ENCODE assay signal across 18 cellular contexts in genomic region chr10:920450-920849, GRCh38. TPM values are rescaled to one million over a fixed set of nuclear protein-coding genes. Genes with fewer than 3 reads are reported as not detected.
A peak's percentile ranks its signal among the peaks of the same experiment; 100 is the strongest.
DNase-seq lines count a peak whose midpoint lies in the region; ATAC-seq and TF ChIP-seq lines count a peak whose summit lies in the region.
"Had no signal": no experiment of that assay in that cellular context is flagged by ENCODE, and none has a peak within 500 bp of the region (broad histone marks: within the 10 kb centered on the region; RNA-seq: fewer than 3 reads in every experiment).

No MANE protein-coding gene starts in this region.

- H3K36me3 Mint-ChIP-seq in osteocyte (ENCODE audit: unreplicated experiment), result no peaks in the 10 kb centered on the region

- peaks cover 46% of the 10 kb centered on the region for H3F3A ChIP-seq in GM23248 (ENCODE audit: insufficient read depth)

- no peak overlapping the region for H3K4me2 ChIP-seq in GM23248 (ENCODE audit: unreplicated experiment)
- H3K4me2 ChIP-seq: A549 had no signal

- in situ Hi-C loops in GM23248 (cut with MboI), result no loop called here

- H3K4me1 ChIP-seq in GM23248 (ENCODE audit: insufficient read depth) (peaks cover 28% of the 10 kb centered on the region), left ventricle myocardium inferior (peaks cover 56% of the 10 kb centered on the region), SJCRH30 (no peaks in the 10 kb centered on the region)

- no peaks in the 10 kb centered on the region for H3K9me3 Mint-ChIP-seq in osteocyte (ENCODE audit: unreplicated experiment)
- H3K9me3 Mint-ChIP-seq: CD4-positive, alpha-beta T cell; HFFc6 had no signal

- peaks cover 100% of the 10 kb centered on the region for H3K79me2 ChIP-seq in GM23248 (ENCODE audit: insufficient read depth)

- H4K20me1 ChIP-seq in GM23248 (ENCODE audit: insufficient read depth), result peaks cover 52% of the 10 kb centered on the region

- H3K9me3 ChIP-seq in GM23248 (ENCODE audit: low read depth), result no peaks in the 10 kb centered on the region
- no peaks in the 10 kb centered on the region for H3K9me3 ChIP-seq in left ventricle myocardium inferior (replicated peaks)
- H3K9me3 ChIP-seq in SJCRH30 (replicated peaks), result no peaks in the 10 kb centered on the region
- H3K9me3 ChIP-seq: A549, Caco-2 had no signal

- H3K27me3 ChIP-seq in GM23248 (replicated peaks; ENCODE audit: insufficient read depth) (no peaks in the 10 kb centered on the region), left ventricle myocardium inferior (ENCODE audit: low read depth) (no peaks in the 10 kb centered on the region), SJCRH30 (no peaks in the 10 kb centered on the region)

- peak overlapping the region; percentile 5 for H3K27ac ChIP-seq in GM23248
- H3K27ac ChIP-seq in left ventricle myocardium inferior (replicated peaks), result peak overlapping the region; percentile 51
- no peak overlapping the region for H3K27ac ChIP-seq in SJCRH30
- H3K27ac ChIP-seq: 22Rv1, A549, C4-2B, HL-60 had no signal

- H3K9me2 ChIP-seq in GM23248 (ENCODE audit: insufficient read depth), result no peaks in the 10 kb centered on the region

- H3K4me3 ChIP-seq in GM23248 (no peak overlapping the region), left ventricle myocardium inferior (no peak overlapping the region), SJCRH30 (no peak overlapping the region)
- H3K4me3 ChIP-seq: A549 had no signal

- H3K27me3 Mint-ChIP-seq in osteocyte (ENCODE audit: unreplicated experiment), result no peaks in the 10 kb centered on the region
- H3K27me3 Mint-ChIP-seq: CD4-positive, alpha-beta T cell had no signal

- 97 to 98% methylated on average over 3 of the region's 3 CpGs for WGBS in GM23248 (ENCODE audit: low coverage in 1 of 2, low lambda C conversion rate in 2 of 2, missing lambda C conversion rate in 2 of 2), 2 experiments

- H3K4me1 Mint-ChIP-seq in osteocyte (ENCODE audit: unreplicated experiment), result peaks cover 23% of the 10 kb centered on the region

- peak; percentile 42 for ATAC-seq in Right ventricle myocardium inferior
- ATAC-seq: A549, HCT116 had no signal

- no peak overlapping the region for H2AFZ ChIP-seq in GM23248

- H3K27ac Mint-ChIP-seq in osteocyte (ENCODE audit: unreplicated experiment), result no peak overlapping the region
- H3K27ac Mint-ChIP-seq: CD4-positive, alpha-beta T cell had no signal

- H3K36me3 ChIP-seq in GM23248 (ENCODE audit: low read depth) (no peaks in the 10 kb centered on the region), left ventricle myocardium inferior (no peaks in the 10 kb centered on the region), SJCRH30 (peaks cover 9% of the 10 kb centered on the region)

- no peak overlapping the region for H3K9ac ChIP-seq in GM23248

- H3K4me3 Mint-ChIP-seq in osteocyte (ENCODE audit: unreplicated experiment), result no peak overlapping the region
- H3K4me3 Mint-ChIP-seq: CD4-positive, alpha-beta T cell had no signal

- DNase-seq in Right ventricle myocardium inferior (ENCODE audit: missing footprints) (no peak), cardiac septum (ENCODE audit: low spot score) (no peak), GM23248 (no peak), left ventricle myocardium inferior (no peak), osteocyte (ENCODE audit: extremely low spot score, unreplicated experiment) (peak; percentile 27), Kasumi-1 (lab: John Stamatoyannopoulos, UW) (no peak), SJCRH30 (no peak)
- DNase-seq: AML-193; Caco-2; CD4-positive, alpha-beta T cell; GOT3; H7; HFFc6 had no signal

- TF ChIP-seq CTCF in left ventricle myocardium inferior (IDR thresholded peaks at IDR 0.05; ENCODE audit: borderline replicate concordance), result no peak
- no peak for TF ChIP-seq CTCF in osteocyte (IDR thresholded peaks at IDR 0.05)

- intact Hi-C loops in Right ventricle myocardium inferior (cut with DNase I) (no loop called here), cardiac septum (cut with DNase I) (no loop called here), left ventricle myocardium inferior (cut with micrococcal nuclease) (no loop called here)

RNA-seq across cellular contexts. Expression of gene LARP4B, which starts 11.1 kb away (rescaled TPM):
- 58.9 TPM for total RNA-seq in Right ventricle myocardium inferior
- total RNA-seq in cardiac septum, result 69.8 TPM
- total RNA-seq in GM23248 (2014; rRNA removed; shearing (Covaris generic)), result 30.8 and 31.9 TPM in 2 replicates
- polyA plus RNA-seq in GM23248 (2016; fragmentation: Nextera tagmentation; extraction: Ambion mirVana), result 20.5 and 20.7 TPM in 2 replicates
- 64.2 TPM for total RNA-seq in left ventricle myocardium inferior
- 79.6 and 80.9 TPM in 2 replicates for total RNA-seq in osteocyte
- total RNA-seq in SJCRH30 (2014; rRNA removed; shearing (Covaris generic)), result 29.1 and 29.4 TPM in 2 replicates
